In the genomic region with DNA sequence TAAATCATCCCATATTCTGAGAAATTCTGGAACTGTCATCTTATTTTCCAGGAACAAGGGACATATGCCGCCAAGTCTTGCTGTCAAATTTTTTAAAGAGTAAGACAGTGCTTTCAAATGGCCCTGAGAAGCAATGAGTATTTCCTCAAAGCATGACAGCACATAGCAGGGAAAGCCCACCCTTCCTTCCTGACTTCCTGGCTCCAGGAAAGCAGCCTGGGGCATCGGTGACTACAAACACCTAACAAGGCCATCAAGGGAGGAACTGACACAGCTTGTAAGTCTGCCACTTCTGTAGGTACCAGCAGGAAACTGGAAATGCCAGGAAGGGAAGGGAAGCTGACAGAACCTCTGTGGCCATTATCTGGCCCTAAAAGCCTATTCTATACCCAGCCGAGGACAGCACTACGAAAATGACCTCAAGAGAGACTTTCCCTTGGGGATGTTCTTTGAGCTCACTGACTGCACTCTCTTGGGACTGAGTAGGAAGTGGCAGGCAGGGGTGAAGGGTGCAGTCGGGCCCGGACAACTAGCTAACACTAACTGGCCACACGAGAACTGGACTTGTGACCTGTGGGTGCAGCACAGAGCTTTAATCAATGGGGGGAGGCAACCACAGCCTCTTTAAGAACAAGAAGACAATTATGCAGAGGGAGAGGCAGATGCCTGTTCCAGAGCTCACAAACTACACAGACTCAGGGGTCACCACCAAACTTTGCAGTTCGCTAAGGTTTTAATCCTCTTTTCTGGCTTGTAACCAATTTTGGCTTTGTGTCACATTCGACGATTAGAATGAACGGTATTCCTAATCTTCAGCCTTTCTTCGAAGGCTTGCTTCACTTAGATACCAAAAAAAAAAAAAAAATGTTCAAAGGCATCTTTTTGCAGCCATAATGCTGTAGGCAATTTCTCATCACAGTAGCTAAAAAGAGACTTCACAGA, we compare ENCODE assay signal across 17 cellular contexts. TPM values are rescaled to one million over a fixed set of nuclear protein-coding genes. Genes with fewer than 3 reads are reported as not detected.
A peak's percentile ranks its signal among the peaks of the same experiment; 100 is the strongest.
DNase-seq lines count a peak whose midpoint lies in the region; ATAC-seq and TF ChIP-seq lines count a peak whose summit lies in the region.
"Had no signal": no experiment of that assay in that cellular context is flagged by ENCODE, and none has a peak within 500 bp of the region (broad histone marks: within the 10 kb centered on the region; RNA-seq: fewer than 3 reads in every experiment).

No MANE protein-coding gene starts in this region.

- H3K4me1 Mint-ChIP-seq in activated CD4-positive, alpha-beta memory T cell treated with anti-CD3 and anti-CD28 coated beads, Interleukin-2, amount 10 ng/mL, durations not matched to agents 7 days and 5 days: peaks cover 11% of the 10 kb centered on the region
- H3K4me1 Mint-ChIP-seq: stimulated activated memory B cell treated with anti-CD40 and anti-IgM and Interleukin-4, amounts not matched to agents 10 μg/mL and 1 μg/mL and 100 μg/mL, for 72 hours had no signal

- H3K4me3 Mint-ChIP-seq in activated CD4-positive, alpha-beta memory T cell treated with anti-CD3 and anti-CD28 coated beads, Interleukin-2, amount 10 ng/mL, durations not matched to agents 7 days and 5 days: no peak overlapping the region
- H3K4me3 Mint-ChIP-seq: stimulated activated memory B cell treated with anti-CD40 and anti-IgM and Interleukin-4, amounts not matched to agents 10 μg/mL and 1 μg/mL and 100 μg/mL, for 72 hours had no signal

- POLR2A ChIA-PET in activated CD4-positive, alpha-beta memory T cell treated with anti-CD3 and anti-CD28 coated beads, Interleukin-2, amount 10 ng/mL, durations not matched to agents 7 days and 5 days (lab: Charles Lee): no interaction called here

- H3K27me3 Mint-ChIP-seq in activated CD4-positive, alpha-beta memory T cell treated with anti-CD3 and anti-CD28 coated beads, Interleukin-2, amount 10 ng/mL, durations not matched to agents 7 days and 5 days: no peaks in the 10 kb centered on the region

- H3K4me3 ChIP-seq in retinal pigment epithelial cell (ENCODE audit: low read length): no peak overlapping the region
- H3K4me3 ChIP-seq: SK-N-MC had no signal

- no peak for TF ChIP-seq CTCF in retinal pigment epithelial cell (conservative IDR thresholded peaks at IDR 0.05; ENCODE audit: low read depth, low read length)

- intact Hi-C loops in left ventricle myocardium superior (cut with micrococcal nuclease): no loop called here

- DNase-seq in EH (ENCODE audit: low read depth) (peak; percentile 34), astrocyte of the hippocampus (ENCODE audit: low read depth, low spot score) (peak; percentile 40), left ventricle myocardium superior (no peak), retinal pigment epithelial cell (ENCODE audit: low read depth) (peak; percentile 86), AG08395 (ENCODE audit: low spot score) (no peak)
- no peak for DNase-seq in activated CD4-positive, alpha-beta memory T cell treated with anti-CD3 and anti-CD28 coated beads, Interleukin-2, amount 10 ng/mL, durations not matched to agents 7 days and 5 days
- DNase-seq in activated T-cell treated with anti-CD3 and anti-CD28 coated beads, Interleukin-2, amount 50 U/mL, for 1 hour: no peak
- DNase-seq: activated CD4-positive, CD25-positive, alpha-beta regulatory T cell; effector CD4-positive, alpha-beta T cell; H7; mammary epithelial cell; NCI-H1105 treated with DMSO at 0.1 percent for 48 hours; NCI-H748 treated with DMSO at 0.1 percent for 48 hours; occipital lobe had no signal

- peak; percentile 50 for ATAC-seq in left ventricle myocardium superior
- no peak for ATAC-seq in GM18867 (IDR thresholded peaks at IDR 0.05; ENCODE audit: unreplicated experiment)
- ATAC-seq: stimulated activated memory B cell treated with anti-CD40 and anti-IgM and Interleukin-4, amounts not matched to agents 10 μg/mL and 1 μg/mL and 100 μg/mL, for 72 hours had no signal

- no peaks in the 10 kb centered on the region for H3K9me3 Mint-ChIP-seq in activated CD4-positive, alpha-beta memory T cell treated with anti-CD3 and anti-CD28 coated beads, Interleukin-2, amount 10 ng/mL, durations not matched to agents 7 days and 5 days
- H3K9me3 Mint-ChIP-seq: stimulated activated memory B cell treated with anti-CD40 and anti-IgM and Interleukin-4, amounts not matched to agents 10 μg/mL and 1 μg/mL and 100 μg/mL, for 72 hours had no signal

- CTCF ChIA-PET in activated CD4-positive, alpha-beta memory T cell treated with anti-CD3 and anti-CD28 coated beads, Interleukin-2, amount 10 ng/mL, durations not matched to agents 7 days and 5 days (lab: Charles Lee): no interaction called here

- no peak overlapping the region for H3K27ac Mint-ChIP-seq in activated CD4-positive, alpha-beta memory T cell treated with anti-CD3 and anti-CD28 coated beads, Interleukin-2, amount 10 ng/mL, durations not matched to agents 7 days and 5 days
- H3K27ac Mint-ChIP-seq: stimulated activated memory B cell treated with anti-CD40 and anti-IgM and Interleukin-4, amounts not matched to agents 10 μg/mL and 1 μg/mL and 100 μg/mL, for 72 hours had no signal

- no peaks in the 10 kb centered on the region for H3K36me3 Mint-ChIP-seq in activated CD4-positive, alpha-beta memory T cell treated with anti-CD3 and anti-CD28 coated beads, Interleukin-2, amount 10 ng/mL, durations not matched to agents 7 days and 5 days (ENCODE audit: low read depth)
- H3K36me3 Mint-ChIP-seq: stimulated activated memory B cell treated with anti-CD40 and anti-IgM and Interleukin-4, amounts not matched to agents 10 μg/mL and 1 μg/mL and 100 μg/mL, for 72 hours had no signal

RNA-seq across cellular contexts. Expression of a gene that starts 52.0 kb away (rescaled TPM):
- total RNA-seq in left ventricle myocardium superior: 25.4 TPM
- total RNA-seq in activated CD4-positive, alpha-beta memory T cell treated with anti-CD3 and anti-CD28 coated beads, Interleukin-2, amount 10 ng/mL, durations not matched to agents 7 days and 5 days: 10 to 100 TPM; 13.9 to 14.2 TPM

Comparison
In these comparisons a context has a peak if more than half of its experiments do, and no peak if none do; other contexts are left out.
1. DNase-seq: peak in EH (single experiment), astrocyte of the hippocampus (single experiment) and retinal pigment epithelial cell (single experiment); none in left ventricle myocardium superior (single experiment), activated CD4-positive, alpha-beta memory T cell treated with anti-CD3 and anti-CD28 coated beads, Interleukin-2, amount 10 ng/mL, durations not matched to agents 7 days and 5 days (single experiment), AG08395 (single experiment) and activated T-cell treated with anti-CD3 and anti-CD28 coated beads, Interleukin-2, amount 50 U/mL, for 1 hour (single experiment).